ENCODE assay signal across 8 cellular contexts in genomic region chr11:75339685-75340409, GRCh38. TPM values are rescaled to one million over a fixed set of nuclear protein-coding genes. Genes with fewer than 3 reads are reported as not detected.
DNase-seq lines count a peak whose midpoint lies in the region; ATAC-seq and TF ChIP-seq lines count a peak whose summit lies in the region.

No MANE protein-coding gene starts in this region.

- peak; percentile 51 for ATAC-seq in HG03097 (IDR thresholded peaks at IDR 0.05; ENCODE audit: low FRiP score, unreplicated experiment)

- H3K4me3 ChIP-seq in BLaER1, result peak overlapping the region; percentile 49
- no peak overlapping the region for H3K4me3 ChIP-seq in liver (ENCODE audit: low read depth in 1 of 3, low read length in 3 of 3)

- no peaks in the 10 kb centered on the region for H3K9me3 Mint-ChIP-seq in activated naive CD8-positive, alpha-beta T cell (ENCODE audit: low read depth)

- no peaks in the 10 kb centered on the region for H3K27me3 Mint-ChIP-seq in activated naive CD8-positive, alpha-beta T cell

- H3K27me3 ChIP-seq in BLaER1, result no peaks in the 10 kb centered on the region
- H3K27me3 ChIP-seq in liver (ENCODE audit: control insufficient read depth in 4 of 4, insufficient read depth in 4 of 4, low read length in 3 of 4), result no peaks in the 10 kb centered on the region

- H3K9me3 ChIP-seq in BLaER1 (no peaks in the 10 kb centered on the region), liver (ENCODE audit: control insufficient read depth in 4 of 4, low read length in 3 of 4) (no peaks in the 10 kb centered on the region)

- DNase-seq in activated effector memory CD4-positive, alpha-beta T cell treated with Interleukin-2 at 50 U/mL for 16 hours, result no peak
- DNase-seq in stimulated activated CD4-positive, alpha-beta T cell treated with anti-CD3 and anti-CD28 coated beads, Interleukin-4, amount 100 ng/mL, for 24 hours, result no peak
- DNase-seq in retina, result no peak
- no peak for DNase-seq in stimulated activated naive CD4-positive, alpha-beta T cell treated with Interleukin-2 at 50 U/mL for 16 hours (lab: John Stamatoyannopoulos, UW)

- TF ChIP-seq CTCF in liver (IDR thresholded peaks at IDR 0.05; ENCODE audit: low read depth, low read length, missing input control), result no peak

- H3K27ac Mint-ChIP-seq in activated naive CD8-positive, alpha-beta T cell, result peak overlapping the region; percentile 94

- H4K20me1 ChIP-seq in BLaER1, result no peaks in the 10 kb centered on the region

- H3K36me3 Mint-ChIP-seq in activated naive CD8-positive, alpha-beta T cell, result no peaks in the 10 kb centered on the region

- H3K9ac ChIP-seq in BLaER1 (peak overlapping the region; percentile 79), liver (ENCODE audit: low read depth in 1 of 2, low read length in 2 of 2) (no peak overlapping the region)

- H3K36me3 ChIP-seq in BLaER1 (peaks cover 14% of the 10 kb centered on the region; the same call in 1 of the 2 replicates), liver (ENCODE audit: control insufficient read depth in 4 of 4, insufficient read depth in 3 of 4, low read depth in 1 of 4, low read length in 3 of 4) (no peaks in the 10 kb centered on the region)

- no peak for TF ChIP-seq RAD21 in liver (IDR thresholded peaks at IDR 0.05)

- peak overlapping the region; percentile 96 for H3K27ac ChIP-seq in BLaER1
- peak overlapping the region; percentile 53 to 68 for H3K27ac ChIP-seq in liver (ENCODE audit: low read depth in 1 of 2, low read length in 2 of 2)

- peak overlapping the region; percentile 93 for H3K4me2 ChIP-seq in BLaER1

- peak overlapping the region; percentile 80 for H3K4me3 Mint-ChIP-seq in activated naive CD8-positive, alpha-beta T cell

- WGBS in liver, result 59% methylated on average over 14 of the region's 14 CpGs

- peaks cover 99% of the 10 kb centered on the region for H3K4me1 ChIP-seq in BLaER1
- H3K4me1 ChIP-seq in liver (ENCODE audit: control insufficient read depth in 4 of 4, insufficient read depth in 4 of 4, low read length in 3 of 4), result peaks cover 19 to 83% (median 48%) of the 10 kb centered on the region in 4 donors

- H3K4me1 Mint-ChIP-seq in activated naive CD8-positive, alpha-beta T cell (ENCODE audit: low read depth), result peaks cover 95% of the 10 kb centered on the region

TF ChIP-seq in liver, 16 proteins besides CTCF, POLR2A, EP300 and RAD21:
- peak; percentile 69 for TF ChIP-seq NR2F2 (IDR thresholded peaks at IDR 0.05)
- TF ChIP-seq FOXA1 (IDR thresholded peaks at IDR 0.05), result no peak
- peak in 1 of 2 donors; percentile 7 for TF ChIP-seq RXRA (IDR thresholded peaks at IDR 0.05)
TF ChIP-seq in liver: peak in this region for 2.

RNA-seq across cellular contexts. Expression of gene ARRB1, which starts 11.6 kb away (rescaled TPM):
- total RNA-seq in liver, result 10 to 100 TPM; 19.3 to 21.2 TPM
- 1 to 10 TPM; 3.3 to 5.7 TPM for polyA plus RNA-seq in liver

RNA-seq across cellular contexts. Expression of gene RPS3, which starts 59.5 kb away (rescaled TPM):
- 1,000 to 10,000 TPM in 1 of 2 donors, 100 to 1,000 TPM in 1; 289 to 1,115 TPM for total RNA-seq in liver
- 100 to 1,000 TPM; 365 to 620 TPM for polyA plus RNA-seq in liver
